ENCODE assay signal across 1 cellular context in genomic region chr15:69562564-69562963, GRCh38.
TF ChIP-seq lines count a peak whose summit lies in the region.

No MANE protein-coding gene starts in this region.

TF ChIP-seq in GM23338, 12 proteins besides CTCF, POLR2A, EP300 and RAD21 (continued from another document):
- TF ChIP-seq ZNF331 (CRISPR knock-in tag; IDR thresholded peaks at IDR 0.05; ENCODE audit: low read depth) (no peak), STAT1 (IDR thresholded peaks at IDR 0.05; ENCODE audit: unreplicated experiment) (no peak), REST (IDR thresholded peaks at IDR 0.05; ENCODE audit: unreplicated experiment) (no peak), ETS1 (IDR thresholded peaks at IDR 0.05) (no peak), POLR2AphosphoS5 (IDR thresholded peaks at IDR 0.05; ENCODE audit: low read depth) (no peak), CREB1 (CRISPR knock-in tag; IDR thresholded peaks at IDR 0.05; ENCODE audit: low read depth) (no peak), EZH2phosphoT487 (IDR thresholded peaks at IDR 0.05; ENCODE audit: unreplicated experiment) (no peak), JUNB (IDR thresholded peaks at IDR 0.05; ENCODE audit: unreplicated experiment) (no peak), ZNF114 (CRISPR knock-in tag; IDR thresholded peaks at IDR 0.05) (no peak)
